In genomic region chr19:38425222-38425809, GRCh38 we compare ENCODE assay signal across 1 cellular context.
TF ChIP-seq lines count a peak whose summit lies in the region.

No MANE protein-coding gene starts in this region.

TF ChIP-seq in K562, 482 proteins besides CTCF, POLR2A, EP300 and RAD21:
- TF ChIP-seq ERF (CRISPR knock-in tag; IDR thresholded peaks at IDR 0.05) (no peak), MYBL2 (IDR thresholded peaks at IDR 0.05; ENCODE audit: low read depth) (no peak), MYBL2 (CRISPR knock-in tag; IDR thresholded peaks at IDR 0.05; ENCODE audit: borderline replicate concordance) (no peak), PRDM10 (IDR thresholded peaks at IDR 0.05; ENCODE audit: partially characterized antibody) (peak; percentile 38), RBM34 (IDR thresholded peaks at IDR 0.05; ENCODE audit: borderline replicate concordance, insufficient read depth, low read length) (no peak), KLF13 (tag; IDR thresholded peaks at IDR 0.05; ENCODE audit: borderline replicate concordance, low read depth) (no peak), KLF16 (IDR thresholded peaks at IDR 0.05) (no peak), KDM1A (IDR thresholded peaks at IDR 0.05) (no peak), YY1 (IDR thresholded peaks at IDR 0.05; ENCODE audit: borderline replicate concordance in 1 of 3, control insufficient read depth in 1 of 3, extremely low read depth in 1 of 3, insufficient read depth in 3 of 3, insufficient read length in 1 of 3, insufficient replicate concordance in 2 of 3, low read depth in 1 of 3, low read length in 2 of 3) (no peak), BCOR (IDR thresholded peaks at IDR 0.05) (peak; percentile 78), FOXA3 (CRISPR knock-in tag; conservative IDR thresholded peaks at IDR 0.05 in 1 of 2, IDR thresholded peaks at IDR 0.05 in 1 of 2) (no peak), TRIM28 (IDR thresholded peaks at IDR 0.05) (no peak), SIN3A (IDR thresholded peaks at IDR 0.05; ENCODE audit: borderline replicate concordance in 2 of 2, control insufficient read depth in 1 of 2, low read depth in 2 of 2, low read length in 2 of 2) (0 out of 4 replicates have a peak, but pooled peaks of 1 of the 2 experiments have one; percentile 10), FUS (optimal IDR thresholded peaks at IDR 0.05; ENCODE audit: low read depth, low read length) (no peak), IFI16 (CRISPR knock-in tag; IDR thresholded peaks at IDR 0.05) (no peak), MCM3 (IDR thresholded peaks at IDR 0.05) (no peak), THRAP3 (IDR thresholded peaks at IDR 0.05; ENCODE audit: borderline replicate concordance) (no peak), NCOR1 (IDR thresholded peaks at IDR 0.05) (no peak), HLTF (IDR thresholded peaks at IDR 0.05) (no peak), MED1 (CRISPR knock-in tag; IDR thresholded peaks at IDR 0.05; ENCODE audit: borderline replicate concordance) (no peak), ZNF347 (CRISPR knock-in tag; IDR thresholded peaks at IDR 0.05; ENCODE audit: low read depth) (no peak), ZNF436 (CRISPR knock-in tag; IDR thresholded peaks at IDR 0.05) (no peak), SP1 (CRISPR knock-in tag; IDR thresholded peaks at IDR 0.05) (no peak), ZFP36 (IDR thresholded peaks at IDR 0.05; ENCODE audit: low read depth, low read length, partially characterized antibody) (peak; percentile 72), STAT5A (IDR thresholded peaks at IDR 0.05; ENCODE audit: borderline replicate concordance, low read length) (no peak), GMEB1 (CRISPR knock-in tag; IDR thresholded peaks at IDR 0.05) (no peak), GABPB1 (CRISPR knock-in tag; IDR thresholded peaks at IDR 0.05) (no peak), STAG1 (CRISPR knock-in tag; IDR thresholded peaks at IDR 0.05; ENCODE audit: borderline replicate concordance) (no peak), HES1 (IDR thresholded peaks at IDR 0.05; ENCODE audit: low read depth) (no peak), LEF1 (IDR thresholded peaks at IDR 0.05) (no peak), ZNF263 (CRISPR knock-in tag; IDR thresholded peaks at IDR 0.05; ENCODE audit: borderline replicate concordance) (no peak), GTF2F1 (IDR thresholded peaks at IDR 0.05; ENCODE audit: low read depth, low read length) (no peak), ZNF551 (CRISPR knock-in tag; IDR thresholded peaks at IDR 0.05) (no peak), DLX4 (CRISPR knock-in tag; IDR thresholded peaks at IDR 0.05) (no peak), FOXP1 (CRISPR knock-in tag; IDR thresholded peaks at IDR 0.05) (no peak), MBD1 (CRISPR knock-in tag; IDR thresholded peaks at IDR 0.05) (no peak), ZKSCAN3 (CRISPR knock-in tag; IDR thresholded peaks at IDR 0.05) (no peak), ILK (tag; IDR thresholded peaks at IDR 0.05; ENCODE audit: borderline replicate concordance, low read depth) (no peak), NEUROD1 (IDR thresholded peaks at IDR 0.05; ENCODE audit: borderline replicate concordance, low read depth, low read length, partially characterized antibody) (no peak), HDAC2 (IDR thresholded peaks at IDR 0.05) (no peak), ZC3H8 (IDR thresholded peaks at IDR 0.05) (no peak), ZBTB40 (IDR thresholded peaks at IDR 0.05) (no peak), ZBTB40 (CRISPR knock-in tag; IDR thresholded peaks at IDR 0.05) (no peak), RBM25 (IDR thresholded peaks at IDR 0.05; ENCODE audit: low read depth, low read length, severe bottlenecking) (peak; percentile 55), SNRNP70 (optimal IDR thresholded peaks at IDR 0.05; ENCODE audit: low read depth, low read length) (no peak), ETS2 (tag; IDR thresholded peaks at IDR 0.05; ENCODE audit: borderline replicate concordance, poor library complexity, severe bottlenecking) (no peak), GABPA (tag; conservative IDR thresholded peaks at IDR 0.05; ENCODE audit: low read depth) (no peak)
